ENCODE assay signal across 1 cellular context in the genomic region with DNA sequence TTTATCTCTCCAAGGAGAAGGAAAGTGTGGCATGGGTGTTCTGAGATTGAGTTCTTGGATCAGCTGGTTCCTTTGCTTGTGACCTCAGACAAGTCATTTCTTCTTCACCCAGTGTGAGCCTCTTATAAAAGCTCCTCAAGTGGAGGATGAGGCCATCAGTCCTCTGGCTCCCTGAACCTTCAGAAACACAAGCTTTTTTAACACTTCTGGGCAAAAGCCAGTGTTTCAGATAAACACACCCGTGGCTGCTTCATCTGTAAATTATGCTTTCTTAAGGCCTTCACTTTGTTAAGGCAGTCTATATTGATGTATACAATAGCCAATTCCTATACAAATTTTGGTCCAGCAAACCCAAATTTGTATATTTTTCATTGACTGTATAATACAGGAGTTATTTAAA.
TF ChIP-seq lines count a peak whose summit lies in the region.

No MANE protein-coding gene starts in this region.

TF ChIP-seq in HepG2, 621 proteins besides CTCF, POLR2A, EP300 and RAD21 (continued from another document):
- TF ChIP-seq, protein P1, sequence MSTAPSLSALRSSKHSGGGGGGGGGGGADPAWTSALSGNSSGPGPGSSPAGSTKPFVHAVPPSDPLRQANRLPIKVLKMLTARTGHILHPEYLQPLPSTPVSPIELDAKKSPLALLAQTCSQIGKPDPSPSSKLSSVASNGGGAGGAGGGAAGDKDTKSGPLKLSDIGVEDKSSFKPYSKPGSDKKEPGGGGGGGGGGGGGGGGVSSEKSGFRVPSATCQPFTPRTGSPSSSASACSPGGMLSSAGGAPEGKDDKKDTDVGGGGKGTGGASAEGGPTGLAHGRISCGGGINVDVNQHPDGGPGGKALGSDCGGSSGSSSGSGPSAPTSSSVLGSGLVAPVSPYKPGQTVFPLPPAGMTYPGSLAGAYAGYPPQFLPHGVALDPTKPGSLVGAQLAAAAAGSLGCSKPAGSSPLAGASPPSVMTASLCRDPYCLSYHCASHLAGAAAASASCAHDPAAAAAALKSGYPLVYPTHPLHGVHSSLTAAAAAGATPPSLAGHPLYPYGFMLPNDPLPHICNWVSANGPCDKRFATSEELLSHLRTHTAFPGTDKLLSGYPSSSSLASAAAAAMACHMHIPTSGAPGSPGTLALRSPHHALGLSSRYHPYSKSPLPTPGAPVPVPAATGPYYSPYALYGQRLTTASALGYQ (CRISPR knock-in tag; IDR thresholded peaks at IDR 0.05) = no peak
- TF ChIP-seq KLF12 (CRISPR knock-in tag; IDR thresholded peaks at IDR 0.05; ENCODE audit: borderline replicate concordance) = no peak
- no peak for TF ChIP-seq DNMT3B (CRISPR knock-in tag; conservative IDR thresholded peaks at IDR 0.05)
- TF ChIP-seq, protein P2, sequence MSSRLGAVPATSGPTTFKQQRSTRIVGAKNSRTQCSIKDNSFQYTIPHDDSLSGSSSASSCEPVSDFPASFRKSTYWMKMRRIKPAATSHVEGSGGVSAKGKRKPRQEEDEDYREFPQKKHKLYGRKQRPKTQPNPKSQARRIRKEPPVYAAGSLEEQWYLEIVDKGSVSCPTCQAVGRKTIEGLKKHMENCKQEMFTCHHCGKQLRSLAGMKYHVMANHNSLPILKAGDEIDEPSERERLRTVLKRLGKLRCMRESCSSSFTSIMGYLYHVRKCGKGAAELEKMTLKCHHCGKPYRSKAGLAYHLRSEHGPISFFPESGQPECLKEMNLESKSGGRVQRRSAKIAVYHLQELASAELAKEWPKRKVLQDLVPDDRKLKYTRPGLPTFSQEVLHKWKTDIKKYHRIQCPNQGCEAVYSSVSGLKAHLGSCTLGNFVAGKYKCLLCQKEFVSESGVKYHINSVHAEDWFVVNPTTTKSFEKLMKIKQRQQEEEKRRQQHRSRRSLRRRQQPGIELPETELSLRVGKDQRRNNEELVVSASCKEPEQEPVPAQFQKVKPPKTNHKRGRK (CRISPR knock-in tag; IDR thresholded peaks at IDR 0.05) = no peak
- TF ChIP-seq NCOR1 (IDR thresholded peaks at IDR 0.05; ENCODE audit: borderline replicate concordance, low read length) = no peak
- TF ChIP-seq, protein P3, sequence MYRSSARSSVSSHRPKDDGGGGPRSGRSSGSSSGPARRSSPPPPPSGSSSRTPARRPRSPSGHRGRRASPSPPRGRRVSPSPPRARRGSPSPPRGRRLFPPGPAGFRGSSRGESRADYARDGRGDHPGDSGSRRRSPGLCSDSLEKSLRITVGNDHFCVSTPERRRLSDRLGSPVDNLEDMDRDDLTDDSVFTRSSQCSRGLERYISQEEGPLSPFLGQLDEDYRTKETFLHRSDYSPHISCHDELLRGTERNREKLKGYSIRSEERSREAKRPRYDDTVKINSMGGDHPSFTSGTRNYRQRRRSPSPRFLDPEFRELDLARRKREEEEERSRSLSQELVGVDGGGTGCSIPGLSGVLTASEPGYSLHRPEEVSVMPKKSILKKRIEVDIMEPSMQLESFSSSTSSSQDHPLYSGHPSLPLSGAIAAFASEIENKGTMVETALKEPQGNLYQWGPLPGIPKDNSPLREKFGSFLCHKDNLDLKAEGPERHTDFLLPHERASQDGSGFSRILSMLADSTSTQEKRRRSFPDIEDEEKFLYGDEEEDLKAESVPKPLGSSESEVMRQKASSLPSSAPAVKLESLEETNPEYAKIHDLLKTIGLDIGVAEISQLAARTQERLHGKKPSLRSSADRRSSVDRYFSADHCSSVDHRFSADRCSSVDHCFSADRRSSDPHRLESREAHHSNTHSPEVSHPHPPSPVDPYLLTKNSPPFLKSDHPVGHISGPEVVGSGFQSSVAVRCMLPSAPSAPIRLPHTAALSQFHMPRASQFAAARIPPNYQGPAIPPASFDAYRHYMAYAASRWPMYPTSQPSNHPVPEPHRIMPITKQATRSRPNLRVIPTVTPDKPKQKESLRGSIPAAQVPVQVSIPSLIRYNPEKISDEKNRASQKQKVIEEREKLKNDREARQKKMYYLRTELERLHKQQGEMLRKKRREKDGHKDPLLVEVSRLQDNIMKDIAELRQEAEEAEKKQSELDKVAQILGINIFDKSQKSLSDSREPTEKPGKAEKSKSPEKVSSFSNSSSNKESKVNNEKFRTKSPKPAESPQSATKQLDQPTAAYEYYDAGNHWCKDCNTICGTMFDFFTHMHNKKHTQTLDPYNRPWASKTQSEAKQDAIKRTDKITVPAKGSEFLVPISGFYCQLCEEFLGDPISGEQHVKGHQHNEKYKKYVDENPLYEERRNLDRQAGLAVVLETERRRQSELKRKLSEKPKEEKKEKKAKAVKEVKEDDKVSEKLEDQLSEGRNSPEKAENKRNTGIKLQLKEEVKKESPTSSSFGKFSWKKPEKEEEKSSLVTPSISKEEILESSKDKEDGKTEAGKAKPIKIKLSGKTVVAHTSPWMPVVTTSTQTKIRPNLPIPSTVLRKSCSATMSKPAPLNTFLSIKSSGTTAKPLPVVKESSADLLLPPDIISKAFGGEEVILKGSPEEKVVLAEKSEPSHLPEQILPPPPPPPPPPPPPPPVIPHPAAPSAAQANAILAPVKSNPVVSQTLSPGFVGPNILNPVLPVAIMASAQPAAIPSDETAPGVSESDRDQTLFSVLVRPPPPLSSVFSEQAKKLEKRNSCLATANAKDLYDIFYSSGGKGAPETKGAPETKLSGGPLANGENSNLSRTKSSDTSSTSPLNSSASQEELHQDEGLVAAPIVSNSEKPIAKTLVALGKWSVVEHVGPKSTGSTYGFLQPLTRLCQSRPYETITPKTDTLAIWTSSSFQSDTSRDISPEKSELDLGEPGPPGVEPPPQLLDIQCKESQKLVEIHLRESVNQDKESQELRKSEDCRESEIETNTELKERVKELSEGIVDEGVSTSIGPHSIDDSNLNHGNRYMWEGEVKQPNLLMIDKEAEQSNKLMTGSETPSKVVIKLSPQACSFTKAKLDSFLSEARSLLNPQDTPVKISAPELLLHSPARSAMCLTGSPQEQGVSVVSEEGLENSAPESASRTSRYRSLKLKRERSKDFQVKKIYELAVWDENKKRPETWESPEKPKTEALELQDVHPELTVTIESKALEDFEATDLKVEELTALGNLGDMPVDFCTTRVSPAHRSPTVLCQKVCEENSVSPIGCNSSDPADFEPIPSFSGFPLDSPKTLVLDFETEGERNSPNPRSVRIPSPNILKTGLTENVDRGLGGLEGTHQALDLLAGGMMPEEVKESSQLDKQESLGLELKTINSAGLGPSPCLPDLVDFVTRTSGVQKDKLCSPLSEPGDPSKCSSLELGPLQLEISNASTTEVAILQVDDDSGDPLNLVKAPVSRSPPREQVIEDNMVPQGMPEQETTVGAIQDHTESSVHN (CRISPR knock-in tag; IDR thresholded peaks at IDR 0.05) = no peak
- no peak for TF ChIP-seq CC2D1A (CRISPR knock-in tag; IDR thresholded peaks at IDR 0.05)
TF ChIP-seq in HepG2: peak in this region for 0.
